In genomic region chr15:99076555-99077308, GRCh38 we compare ENCODE assay signal across 8 cellular contexts. TPM values are rescaled to one million over a fixed set of nuclear protein-coding genes. Genes with fewer than 3 reads are reported as not detected.
DNase-seq lines count a peak whose midpoint lies in the region; ATAC-seq and TF ChIP-seq lines count a peak whose summit lies in the region.

No MANE protein-coding gene starts in this region.

- H3K4me3 ChIP-seq in HCT116 (replicated peaks in 1 of 2; ENCODE audit: low read depth in 1 of 2, low read length in 2 of 2) = peak overlapping the region; percentile 14 to 48; a peak in 3 of 4 replicates
- H3K4me3 ChIP-seq in RWPE2 (ENCODE audit: severe bottlenecking) = no peak overlapping the region
- H3K4me3 ChIP-seq in right atrium auricular region = peak overlapping the region; percentile 11 to 29
- peak overlapping the region; percentile 7 to 18 for H3K4me3 ChIP-seq in prostate gland

- H3K9me3 ChIP-seq in HCT116 (ENCODE audit: control insufficient read depth in 1 of 2, insufficient read depth in 1 of 2, low read depth in 1 of 2, low read length in 2 of 2) (no peaks in the 10 kb centered on the region), RWPE2 (ENCODE audit: severe bottlenecking) (no peaks in the 10 kb centered on the region), right atrium auricular region (no peaks in the 10 kb centered on the region), prostate gland (no peaks in the 10 kb centered on the region)

- no peaks in the 10 kb centered on the region for H3K79me2 ChIP-seq in HCT116 (ENCODE audit: insufficient read depth, low read length)

- intact Hi-C loops in HCT116 (cut with micrococcal nuclease) (loop anchor here (1.0 to 5.0 kb wide), 4 partner anchors 299 to 634 kb away; partner anchors contain the start of gene IGF1R), prostate gland (cut with DNase I) (loop anchor here (5.0 to 10.0 kb wide), 4 partner anchors 299 to 632 kb away; no protein-coding TSS in a partner anchor)

- H4K20me1 ChIP-seq in HCT116 (ENCODE audit: insufficient read depth) = no peaks in the 10 kb centered on the region

- RAD21 ChIA-PET in HCT116 (lab: Charles Lee; ENCODE audit: low non-redundant PET in 1 of 2, low total read pairs in 2 of 2, uncharacterized antibody in 2 of 2, unreplicated experiment in 2 of 2) = interaction anchor here (0.5 to 0.8 kb wide), 4 partner anchors 94 to 557 kb away, joined by 3 to 8 read pairs (median 3); no protein-coding TSS in a partner anchor

- no peaks in the 10 kb centered on the region for H3K9me2 ChIP-seq in HCT116 (ENCODE audit: insufficient read depth)

- no peak overlapping the region for H3K27ac ChIP-seq in HCT116 (ENCODE audit: low read depth, low read length)
- H3K27ac ChIP-seq in RWPE2 (ENCODE audit: poor library complexity, severe bottlenecking) = no peak overlapping the region
- H3K27ac ChIP-seq in right atrium auricular region = peak overlapping the region in 1 of 2 donors; percentile 12
- H3K27ac ChIP-seq in prostate gland = peak overlapping the region in 1 of 2 donors; percentile 27

- peak; percentile 96 for TF ChIP-seq RAD21 in HCT116 (IDR thresholded peaks at IDR 0.05; ENCODE audit: low read depth)

- H3K4me2 ChIP-seq in HCT116 (ENCODE audit: low read length) = peak overlapping the region; percentile 78

- peak; percentile 30 for DNase-seq in NCI-H510A treated with DMSO at 0.1 percent for 48 hours (lab: John Stamatoyannopoulos, UW)
- DNase-seq in NCI-H510A (lab: John Stamatoyannopoulos, UW) = no peak
- DNase-seq in HCT116 (ENCODE audit: low read depth, low spot score) = peak; percentile 68
- DNase-seq in M059J (ENCODE audit: low read depth) = peak; percentile 81
- no peak for DNase-seq in RWPE2 (ENCODE audit: low spot score)
- DNase-seq in amygdala (lab: John Stamatoyannopoulos, UW) = peak in 34 of 56 donors; percentile 4 to 54 (median 22)
- no peak for DNase-seq in right atrium auricular region (ENCODE audit: low spot score)
- DNase-seq in prostate gland (ENCODE audit: low spot score) = peak; percentile 67

- 9% methylated on average over 10 of the region's 10 CpGs for WGBS in prostate gland

- peak; percentile 96 for ATAC-seq in HCT116
- ATAC-seq in RWPE2 (ENCODE audit: low read depth) = peak; percentile 91

- H2AFZ ChIP-seq in HCT116 (ENCODE audit: low read depth, low read length, poor library complexity, severe bottlenecking) = peak overlapping the region; percentile 52

- peaks cover 0 to 2% of the 10 kb centered on the region in 2 experiments; a peak in 2 of 4 replicates for H3K4me1 ChIP-seq in HCT116 (ENCODE audit: control insufficient read depth in 1 of 2, insufficient read depth in 2 of 2, low read length in 2 of 2)
- no peaks in the 10 kb centered on the region for H3K4me1 ChIP-seq in RWPE2 (ENCODE audit: insufficient read depth, poor library complexity, severe bottlenecking)
- peaks cover 0 to 5% of the 10 kb centered on the region in 2 donors for H3K4me1 ChIP-seq in right atrium auricular region
- H3K4me1 ChIP-seq in prostate gland (replicated peaks) = no peaks in the 10 kb centered on the region

- no TSS peak for BruUV-seq in HCT116 (replicated peaks; lab: Mats Ljungman, UMichigan)

- TF ChIP-seq POLR2A in HCT116 (IDR thresholded peaks at IDR 0.05; ENCODE audit: borderline replicate concordance, extremely low read depth, insufficient read depth, insufficient read length) (no peak), prostate gland (IDR thresholded peaks at IDR 0.05) (no peak)

- CTCF ChIA-PET in HCT116 (lab: Charles Lee) = interaction anchor here (0.5 to 2.3 kb wide), 17 partner anchors 9 to 765 kb away, joined by 3 to 13 read pairs (median 5); no protein-coding TSS in a partner anchor

- H3K27me3 ChIP-seq in HCT116 (ENCODE audit: insufficient read depth, low read length) (no peaks in the 10 kb centered on the region), RWPE2 (ENCODE audit: insufficient read depth, poor library complexity, severe bottlenecking) (no peaks in the 10 kb centered on the region), right atrium auricular region (no peaks in the 10 kb centered on the region), prostate gland (replicated peaks; ENCODE audit: insufficient read depth) (no peaks in the 10 kb centered on the region)

- H3K9ac ChIP-seq in HCT116 (ENCODE audit: low read length) = no peak overlapping the region

- TF ChIP-seq CTCF in HCT116 (IDR thresholded peaks at IDR 0.05 in 2 of 3, conservative IDR thresholded peaks at IDR 0.05 in 1 of 3; ENCODE audit: borderline replicate concordance in 1 of 3, insufficient read depth in 1 of 3, low read depth in 2 of 3, low read length in 2 of 3) (peak; percentile 80 to 88 (median 83)), RWPE2 (IDR thresholded peaks at IDR 0.05; ENCODE audit: poor library complexity, severe bottlenecking) (peak; percentile 100), right atrium auricular region (IDR thresholded peaks at IDR 0.05) (peak; percentile 85 to 92), prostate gland (IDR thresholded peaks at IDR 0.05) (peak in 3 of 4 experiments; percentile 83 to 95 (median 90))

- H3K36me3 ChIP-seq in HCT116 (ENCODE audit: control insufficient read depth in 1 of 2, insufficient read depth in 2 of 2, low read length in 2 of 2) = no peaks in the 10 kb centered on the region
- H3K36me3 ChIP-seq in RWPE2 (ENCODE audit: low read depth) = no peaks in the 10 kb centered on the region
- H3K36me3 ChIP-seq in right atrium auricular region = no peaks in the 10 kb centered on the region
- H3K36me3 ChIP-seq in prostate gland = no peaks in the 10 kb centered on the region

- POLR2A ChIA-PET in HCT116 (lab: Charles Lee) = no interaction called here

TF ChIP-seq in HCT116, 20 proteins besides CTCF, POLR2A, EP300 and RAD21:
- TF ChIP-seq CBX3 (IDR thresholded peaks at IDR 0.05; ENCODE audit: low read depth) (peak; percentile 56), EZH2phosphoT487 (IDR thresholded peaks at IDR 0.05; ENCODE audit: borderline replicate concordance) (no peak), SP1 (IDR thresholded peaks at IDR 0.05; ENCODE audit: low read depth) (peak; percentile 11; the same call in 1 of the 2 replicates)

RNA-seq across cellular contexts. Expression of gene SYNM, which starts 28.1 kb away (rescaled TPM):
- 3.3 TPM for total RNA-seq in HCT116 (2021; ENCODE audit: unreplicated experiment)
- 2.4 and 2.9 TPM in 2 replicates for polyA plus RNA-seq in HCT116 (2012)
- total RNA-seq in M059J (2014; rRNA removed; shearing (Covaris generic)) = 1.9 and 4.1 TPM in 2 replicates
- 100 to 1,000 TPM; 211 to 258 TPM for total RNA-seq in right atrium auricular region
- 100 to 1,000 TPM; 181 to 185 TPM for total RNA-seq in prostate gland

Comparison
In these comparisons a context has a peak if more than half of its experiments do, and no peak if none do; other contexts are left out.
1. DNase-seq: peak in NCI-H510A treated with DMSO at 0.1 percent for 48 hours (single experiment), HCT116 (single experiment), M059J (single experiment), amygdala (34 of 56) and prostate gland (single experiment); none in NCI-H510A (single experiment), RWPE2 (single experiment) and right atrium auricular region (single experiment).
2. RNA of gene SYNM, which starts 28.1 kb away (total RNA-seq): 211 to 258 TPM in right atrium auricular region and 181 to 185 TPM in prostate gland; 1.9 to 4.1 TPM in M059J and 3.3 TPM in HCT116 (single experiment); every median in the first group is over 10 times any median in the second.
3. Peak in every context shown above with its lines, with median percentiles within 50 percentile points of each other: CTCF ChIP-seq.